8 cellular contexts compared by ENCODE assay signal in genomic region chr9:27365977-27366376, GRCh38.
DNase-seq lines count a peak whose midpoint lies in the region; ATAC-seq lines count a peak whose summit lies in the region.

No MANE protein-coding gene starts in this region.

- peak overlapping the region; percentile 54 for H3K4me3 Mint-ChIP-seq in activated naive CD8-positive, alpha-beta T cell

- peak overlapping the region; percentile 70 for H3K27ac Mint-ChIP-seq in activated naive CD8-positive, alpha-beta T cell

- no peaks in the 10 kb centered on the region for H3K9me3 Mint-ChIP-seq in activated naive CD8-positive, alpha-beta T cell (ENCODE audit: low read depth)

- H3K4me1 Mint-ChIP-seq in activated naive CD8-positive, alpha-beta T cell (ENCODE audit: low read depth), result peaks cover 27% of the 10 kb centered on the region

- peaks cover 7% of the 10 kb centered on the region for H3K27me3 Mint-ChIP-seq in activated naive CD8-positive, alpha-beta T cell

- H3K36me3 Mint-ChIP-seq in activated naive CD8-positive, alpha-beta T cell, result peaks cover 2% of the 10 kb centered on the region

- DNase-seq in stimulated activated CD4-positive, alpha-beta T cell treated with anti-CD3 and anti-CD28 coated beads, Interleukin-12 subunit alpha, Interleukin-12 subunit beta, amount 100 ng/mL, for 4 hours, result peak; percentile 10
- no peak for DNase-seq in stimulated activated CD4-positive, alpha-beta T cell treated with anti-CD3 and anti-CD28 coated beads, Interleukin-4, amount 100 ng/mL, for 1 hour
- peak; percentile 66 for DNase-seq in stimulated activated CD8-positive, alpha-beta memory T cell treated with anti-CD3 and anti-CD28 coated beads, Interleukin-4, amount 100 ng/mL, for 48 hours
- DNase-seq in NCI-H526 (lab: John Stamatoyannopoulos, UW) (no peak), DMS 273 treated with DMSO at 0.1 percent for 48 hours (lab: John Stamatoyannopoulos, UW) (no peak), putamen (ENCODE audit: low spot score) (no peak)

- peak; percentile 88 for ATAC-seq in HG03175 (IDR thresholded peaks at IDR 0.05; ENCODE audit: unreplicated experiment)

Comparison
In these comparisons a context has a peak if more than half of its experiments do, and no peak if none do; other contexts are left out.
1. DNase-seq: peak in stimulated activated CD4-positive, alpha-beta T cell treated with anti-CD3 and anti-CD28 coated beads, Interleukin-12 subunit alpha, Interleukin-12 subunit beta, amount 100 ng/mL, for 4 hours (single experiment) and stimulated activated CD8-positive, alpha-beta memory T cell treated with anti-CD3 and anti-CD28 coated beads, Interleukin-4, amount 100 ng/mL, for 48 hours (single experiment); none in stimulated activated CD4-positive, alpha-beta T cell treated with anti-CD3 and anti-CD28 coated beads, Interleukin-4, amount 100 ng/mL, for 1 hour (single experiment), NCI-H526 (0 of 2), DMS 273 treated with DMSO at 0.1 percent for 48 hours (single experiment) and putamen (single experiment).